Comparison of ENCODE assay signal across 18 cellular contexts in genomic region chr1:228333739-228334115, GRCh38.
"Had no signal": no experiment of that assay in that cellular context is flagged by ENCODE, and none has a peak within 500 bp of the region (broad histone marks: within the 10 kb centered on the region; RNA-seq: fewer than 3 reads in every experiment).

No MANE protein-coding gene starts in this region.

- H3K36me3 ChIP-seq: neural progenitor cell, thoracic aorta had no signal

- DNase-seq: activated CD4-positive, alpha-beta T cell treated with anti-CD3 and anti-CD28 coated beads, Interleukin-2, amount 10 ng/mL, durations not matched to agents 7 days and 5 days; activated CD4-positive, CD25-positive, alpha-beta regulatory T cell; activated CD8-positive, alpha-beta memory T cell treated with anti-CD3 and anti-CD28 coated beads for 24 hours; amygdala; effector CD8-positive, alpha-beta T cell; esophagus squamous epithelium; hypothalamus; kidney glomerular epithelial cell; retina had no signal

- H3K27ac ChIP-seq: esophagus squamous epithelium, neural progenitor cell, parathyroid adenoma, thoracic aorta had no signal

- H3K4me3 Mint-ChIP-seq: activated CD4-positive, alpha-beta T cell treated with anti-CD3 and anti-CD28 coated beads, Interleukin-2, amount 10 ng/mL, durations not matched to agents 7 days and 5 days; brain; mesothelial cell of epicardium; neural progenitor cell; T-helper 2 cell treated with Interferon-gamma antibody and Interleukin-4, amounts not matched to agents 5 μg/mL and 100 μg/mL, for 36 hours had no signal

- H3K4me1 ChIP-seq: esophagus squamous epithelium, neural progenitor cell, parathyroid adenoma had no signal

- H3K9me3 ChIP-seq: esophagus squamous epithelium, thoracic aorta had no signal

- H3K4me1 Mint-ChIP-seq: activated CD4-positive, alpha-beta T cell treated with anti-CD3 and anti-CD28 coated beads, Interleukin-2, amount 10 ng/mL, durations not matched to agents 7 days and 5 days; brain; mesothelial cell of epicardium had no signal

- ATAC-seq: activated naive CD4-positive, alpha-beta T cell treated with anti-CD3 and anti-CD28 coated beads, Interleukin-2, amount 50 U/mL, for 72 hours had no signal

- H3K9ac ChIP-seq: neural progenitor cell, parathyroid adenoma had no signal

- FAIRE-seq: endothelial cell of umbilical vein had no signal

- H3K27ac Mint-ChIP-seq: activated CD4-positive, alpha-beta T cell treated with anti-CD3 and anti-CD28 coated beads, Interleukin-2, amount 10 ng/mL, durations not matched to agents 7 days and 5 days; activated T-helper 2 cell treated with anti-CD3 and anti-CD28 coated beads, Interferon-gamma antibody, Interleukin-2, Interleukin-4, amounts not matched to agents 10 μg/mL and 5 μg/mL and 100 μg/mL, durations not matched to agents 14 hours and 24 hours and 36 hours; brain; mesothelial cell of epicardium; neural progenitor cell; T-helper 2 cell treated with Interferon-gamma antibody and Interleukin-4, amounts not matched to agents 5 μg/mL and 100 μg/mL, for 36 hours had no signal

- H3K27me3 ChIP-seq: esophagus squamous epithelium, neural progenitor cell had no signal

- H3K27me3 Mint-ChIP-seq: activated CD4-positive, alpha-beta T cell treated with anti-CD3 and anti-CD28 coated beads, Interleukin-2, amount 10 ng/mL, durations not matched to agents 7 days and 5 days; brain had no signal

- H3K9me3 Mint-ChIP-seq: activated CD4-positive, alpha-beta T cell treated with anti-CD3 and anti-CD28 coated beads, Interleukin-2, amount 10 ng/mL, durations not matched to agents 7 days and 5 days; activated naive CD4-positive, alpha-beta T cell treated with anti-CD3 and anti-CD28 coated beads, Interleukin-2, amount 50 U/mL, for 72 hours; activated T-helper 2 cell treated with anti-CD3 and anti-CD28 coated beads, Interferon-gamma antibody, Interleukin-2, Interleukin-4, amounts not matched to agents 10 μg/mL and 5 μg/mL and 100 μg/mL, durations not matched to agents 14 hours and 24 hours and 36 hours; brain; mesothelial cell of epicardium; neural progenitor cell; T-helper 2 cell treated with Interferon-gamma antibody and Interleukin-4, amounts not matched to agents 5 μg/mL and 100 μg/mL, for 36 hours had no signal

- H3K4me3 ChIP-seq: esophagus squamous epithelium, neural progenitor cell, thoracic aorta had no signal

- H3K36me3 Mint-ChIP-seq: activated naive CD4-positive, alpha-beta T cell treated with anti-CD3 and anti-CD28 coated beads, Interleukin-2, amount 50 U/mL, for 72 hours; mesothelial cell of epicardium; neural progenitor cell had no signal
